Comparison of ENCODE assay signal across 1 cellular context in the genomic region with DNA sequence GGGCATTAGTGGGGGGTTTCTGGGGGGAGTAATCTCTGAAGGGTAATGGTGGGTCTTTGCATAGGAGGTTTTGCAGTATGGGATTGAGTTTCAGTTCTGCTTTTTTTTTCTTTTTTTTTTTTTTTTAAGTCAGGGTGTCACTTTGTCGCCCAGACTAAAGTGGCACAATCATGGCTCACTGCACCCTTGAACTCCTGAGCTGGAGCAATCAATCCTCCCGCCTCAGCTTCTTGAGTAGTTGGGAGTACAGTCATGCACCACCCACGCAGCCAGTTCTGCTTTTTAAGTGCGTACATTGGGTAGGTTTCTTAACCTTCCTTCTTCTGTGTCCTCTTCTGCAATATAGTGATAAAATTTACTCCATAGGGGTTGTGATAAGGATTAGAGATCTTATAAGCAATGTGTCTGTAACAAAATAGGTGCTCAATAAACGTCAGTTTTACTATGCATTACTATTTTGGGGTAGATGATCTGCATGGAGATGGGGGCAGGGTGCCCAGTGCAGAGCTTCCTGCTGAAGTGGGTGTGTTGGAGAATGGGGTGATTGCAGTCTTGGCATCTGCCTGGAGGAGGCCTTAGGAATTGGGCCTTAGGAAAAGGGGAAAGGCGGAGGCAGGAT.
TF ChIP-seq lines count a peak whose summit lies in the region.

No MANE protein-coding gene starts in this region.

TF ChIP-seq in IMR-90, 13 proteins besides CTCF, POLR2A, EP300 and RAD21:
- TF ChIP-seq FOS (IDR thresholded peaks at IDR 0.05; ENCODE audit: low read depth, low read length) (no peak), CEBPB (IDR thresholded peaks at IDR 0.05; ENCODE audit: low read depth, low read length) (no peak), MXI1 (IDR thresholded peaks at IDR 0.05; ENCODE audit: borderline replicate concordance, low read depth, low read length) (no peak)
TF ChIP-seq in IMR-90: peak in this region for 0.
